8 cellular contexts compared by ENCODE assay signal in the genomic region with DNA sequence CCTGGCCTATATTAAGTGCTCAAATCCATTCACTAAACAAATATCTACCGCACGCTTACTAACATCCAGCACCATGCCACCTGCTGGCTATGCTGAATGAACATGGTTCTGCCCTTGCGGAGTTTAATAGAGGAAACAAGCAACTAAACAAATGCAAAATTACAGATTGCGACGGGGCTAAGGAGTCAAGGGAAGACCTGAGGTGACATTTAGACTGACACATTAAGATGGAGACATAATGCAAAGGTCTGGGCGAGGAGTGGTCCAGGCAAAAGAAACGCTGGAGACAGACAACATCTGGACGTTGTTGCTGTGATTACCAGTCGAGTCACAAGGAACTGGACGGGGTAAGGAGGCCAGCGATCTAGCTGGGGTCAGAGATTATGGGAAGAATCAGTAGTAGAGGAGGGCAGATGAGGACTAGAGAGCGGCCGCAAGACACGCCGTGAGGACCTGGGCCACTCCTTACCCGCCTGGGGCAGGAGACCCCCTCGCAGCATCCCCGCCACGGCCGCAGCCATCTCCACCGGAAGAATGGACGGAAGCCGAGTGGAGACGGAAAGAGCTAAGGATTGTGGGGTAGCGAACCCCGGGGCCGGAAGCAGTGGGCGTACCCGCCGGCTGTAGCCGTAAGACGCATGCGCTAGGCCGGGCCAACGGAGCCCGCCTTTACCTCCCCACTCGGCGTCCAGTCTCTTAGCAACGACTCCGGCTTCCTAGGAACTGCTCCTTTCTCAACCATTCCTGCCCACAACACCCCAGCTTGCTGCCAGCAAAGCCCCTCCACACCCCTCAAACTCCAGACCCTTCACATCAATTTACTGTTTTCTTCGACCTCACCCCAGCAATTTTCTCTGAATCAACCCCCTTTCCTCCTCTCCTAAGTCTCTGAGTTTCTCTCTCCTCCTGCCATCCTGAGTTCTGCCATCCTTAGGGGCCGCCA. TPM values are rescaled to one million over a fixed set of nuclear protein-coding genes. Genes with fewer than 3 reads are reported as not detected.
DNase-seq lines count a peak whose midpoint lies in the region; FAIRE-seq and TF ChIP-seq lines count a peak whose summit lies in the region.

TSS of gene LRRC46 (plus strand) at position 680 of the 943 bp plus-strand sequence. CDS start 320 bp downstream, outside the sequence.
TSS of gene MRPL10 (minus strand) at position 551 of the 943 bp plus-strand sequence. CDS start at position 521, 30 bp downstream.

- H3K36me3 Mint-ChIP-seq in Caco-2 (ENCODE audit: insufficient read depth, unreplicated experiment), result peaks cover 41% of the 10 kb centered on the region

- H3K79me2 ChIP-seq in H1 (ENCODE audit: control insufficient read depth in 1 of 2, insufficient read depth in 2 of 2, low read length in 2 of 2) (peaks cover 2 to 14% of the 10 kb centered on the region in 2 experiments), mesendoderm (ENCODE audit: control insufficient read depth, insufficient read depth, low read length) (peaks cover 8% of the 10 kb centered on the region)

- no peak within 1 kb of the TSS for H2BK20ac ChIP-seq in H1 (ENCODE audit: low read length)

- CTCF ChIA-PET in Caco-2 (lab: Charles Lee) (interaction anchor here (0.6 to 2.7 kb wide), 31 partner anchors 9 to 1061 kb away, joined by 3 to 36 read pairs (median 7); partner anchors contain the start of genes ATP5MC1, CDK5RAP3, KPNB1 and NFE2L1), H1 (lab: Charles Lee; ENCODE audit: partially characterized antibody) (interaction anchor here (0.9 to 3.0 kb wide), 12 partner anchors 8 to 115 kb away, joined by 3 to 21 read pairs (median 4); partner anchors contain the start of genes SCRN2 and TBX21)

- TF ChIP-seq RAD21 in H1 (IDR thresholded peaks at IDR 0.05 in 1 of 2, conservative IDR thresholded peaks at IDR 0.05 in 1 of 2; ENCODE audit: low read depth in 2 of 2, low read length in 2 of 2), result no peak

- H3K9me3 ChIP-seq in Caco-2, result no peaks in the 10 kb centered on the region
- H3K9me3 ChIP-seq in H1 (ENCODE audit: insufficient read depth in 2 of 2, low read depth in 1 of 2, low read length in 1 of 2), result no peaks in the 10 kb centered on the region

- peak within 1 kb of the TSS; percentile 51 for H4K5ac ChIP-seq in H1 (ENCODE audit: insufficient read length, low read depth, low read length)
- H4K5ac ChIP-seq in mesendoderm (ENCODE audit: low read length), result no peak within 1 kb of the TSS

- WGBS in H1 (ENCODE audit: extremely low coverage in 1 of 2, insufficient coverage in 1 of 2, insufficient read length in 1 of 2, insufficient replicate concordance in 2 of 2, low coverage in 1 of 2, low lambda C conversion rate in 2 of 2, missing lambda C conversion rate in 1 of 2), 2 experiments, result 1% methylated on average over 42 of the region's 42 CpGs; no CpG with 5 or more reads in 1 of the 2 experiments
- WGBS in mesendoderm (ENCODE audit: extremely low coverage, insufficient coverage, low lambda C conversion rate), result no CpG with 5 or more reads among the region's 42 CpGs

- H3K56ac ChIP-seq in H1 (replicated peaks; ENCODE audit: insufficient read length, low read depth, low read length) (peak within 1 kb of the TSS; percentile 1), mesendoderm (ENCODE audit: low read length) (peak within 1 kb of the TSS; percentile 93)

- H4K20me1 ChIP-seq in H1 (replicated peaks in 1 of 2; ENCODE audit: control insufficient read depth in 1 of 2, insufficient read depth in 2 of 2, low read length in 2 of 2), result no peaks in the 10 kb centered on the region

- TSS peak; percentile 84 for BruUV-seq in Caco-2 (replicated peaks; lab: Mats Ljungman, UMichigan)

- no peak for FAIRE-seq in H1 (lab: Jason Lieb, UNC)

- peaks cover 9% of the 10 kb centered on the region for H3K4me1 ChIP-seq in Caco-2
- peaks cover 0 to 6% (median 2%) of the 10 kb centered on the region in 4 experiments; a peak in 4 of 7 replicates for H3K4me1 ChIP-seq in H1 (replicated peaks in 1 of 4; ENCODE audit: control insufficient read depth in 3 of 4, insufficient read depth in 4 of 4, low read length in 3 of 4)
- no peaks in the 10 kb centered on the region for H3K4me1 ChIP-seq in mesendoderm (ENCODE audit: control insufficient read depth, low read depth, low read length)

- TF ChIP-seq EP300 in H1 (IDR thresholded peaks at IDR 0.05; ENCODE audit: borderline replicate concordance in 1 of 2, low read depth in 2 of 2, low read length in 2 of 2), result no peak

- H2BK5ac ChIP-seq in H1 (ENCODE audit: low read depth, low read length) (peak within 1 kb of the TSS; percentile 73; the same call in 1 of the 2 replicates), mesendoderm (ENCODE audit: low read length) (peak within 1 kb of the TSS; percentile 48)

- H4K8ac ChIP-seq in H1 (ENCODE audit: extremely low read depth, insufficient read depth, low read length) (peak within 1 kb of the TSS; percentile 89; the same call in 1 of the 2 replicates), mesendoderm (ENCODE audit: low read depth, low read length) (no peak within 1 kb of the TSS)

- H3K27me3 Mint-ChIP-seq in Caco-2 (ENCODE audit: insufficient read depth, unreplicated experiment), result no peaks in the 10 kb centered on the region

- peak; percentile 62 to 96 for TF ChIP-seq POLR2A in H1 (IDR thresholded peaks at IDR 0.05; ENCODE audit: control extremely low read depth in 1 of 2, low read depth in 2 of 2, low read length in 2 of 2)

- H3K79me1 ChIP-seq in H1 (ENCODE audit: low read depth, low read length) (no peaks in the 10 kb centered on the region), mesendoderm (ENCODE audit: low read length) (no peaks in the 10 kb centered on the region)

- H3K4ac ChIP-seq in H1 (replicated peaks; ENCODE audit: insufficient read length, low read depth, low read length) (peak within 1 kb of the TSS; percentile 1), mesendoderm (ENCODE audit: low read depth, low read length) (no peak within 1 kb of the TSS)

- no peak within 1 kb of the TSS for H3K23ac ChIP-seq in H1 (ENCODE audit: insufficient read length)
- no peak within 1 kb of the TSS for H3K23ac ChIP-seq in mesendoderm (ENCODE audit: low read length)

- H3K14ac ChIP-seq in H1 (ENCODE audit: insufficient read length), result no peak within 1 kb of the TSS

- no peaks in the 10 kb centered on the region for H3K9me3 Mint-ChIP-seq in Caco-2 (ENCODE audit: unreplicated experiment)

- H3K9ac ChIP-seq in H1 (replicated peaks in 1 of 4; ENCODE audit: extremely low read depth in 1 of 4, low read depth in 3 of 4, low read length in 3 of 4) (peak within 1 kb of the TSS in 3 of 4 experiments; percentile 76 to 96 (median 78); a peak in 6 of 7 replicates), mesendoderm (ENCODE audit: low read length) (peak within 1 kb of the TSS; percentile 86)

- peaks cover 3% of the 10 kb centered on the region; the same call in 1 of the 2 replicates for H3K23me2 ChIP-seq in H1 (ENCODE audit: low read depth, low read length)

- peak within 1 kb of the TSS; percentile 89 for H3K4me3 Mint-ChIP-seq in Caco-2 (ENCODE audit: unreplicated experiment)

- H3K4me3 ChIP-seq in Caco-2 (ENCODE audit: low read depth, low read length), result peak within 1 kb of the TSS; percentile 54
- H3K4me3 ChIP-seq in H1 (ENCODE audit: extremely low read depth in 1 of 4, insufficient read depth in 2 of 4, low read depth in 3 of 4, low read length in 4 of 4), result peak within 1 kb of the TSS; percentile 86 to 99 (median 98)
- peak within 1 kb of the TSS; percentile 83 for H3K4me3 ChIP-seq in mesendoderm (ENCODE audit: low read length)

- H3K27ac ChIP-seq in H1 (ENCODE audit: low read depth, low read length) (peak within 1 kb of the TSS; percentile 50), mesendoderm (ENCODE audit: low read depth, low read length) (no peak within 1 kb of the TSS)

- peaks cover 16% of the 10 kb centered on the region for H3K4me1 Mint-ChIP-seq in Caco-2 (ENCODE audit: low read depth, unreplicated experiment)

- H3K4me2 ChIP-seq in H1 (ENCODE audit: insufficient read depth in 1 of 2, low read depth in 2 of 2, low read length in 2 of 2) (peak within 1 kb of the TSS; percentile 68 to 93), mesendoderm (ENCODE audit: low read length) (peak within 1 kb of the TSS; percentile 65)

- peak; percentile 54 to 80 for TF ChIP-seq CTCF in Caco-2 (IDR thresholded peaks at IDR 0.05; ENCODE audit: insufficient read depth in 1 of 2, low read depth in 1 of 2, low read length in 1 of 2, severe bottlenecking in 1 of 2, unreplicated experiment in 1 of 2)
- no peak for TF ChIP-seq CTCF in GM20000 (IDR thresholded peaks at IDR 0.05; ENCODE audit: extremely low read depth, missing control alignments)
- TF ChIP-seq CTCF in H1 (IDR thresholded peaks at IDR 0.05; ENCODE audit: control extremely low read depth in 1 of 3, insufficient read depth in 1 of 3, low read depth in 1 of 3, low read length in 3 of 3), result peak in 1 of 3 experiments; percentile 26; a peak in 1 of 4 replicates

- H3K27ac Mint-ChIP-seq in Caco-2 (ENCODE audit: unreplicated experiment), result peak within 1 kb of the TSS; percentile 84

- no peak within 1 kb of the TSS for H4K91ac ChIP-seq in H1 (replicated peaks; ENCODE audit: insufficient read length, low read length)

- H3K36me3 ChIP-seq in Caco-2 (ENCODE audit: control insufficient read depth, insufficient read depth, low read length) (peaks cover 7% of the 10 kb centered on the region), H1 (ENCODE audit: control insufficient read depth in 2 of 4, insufficient read depth in 4 of 4, low read length in 3 of 4) (peaks cover 5 to 25% (median 19%) of the 10 kb centered on the region in 4 experiments; a peak in 7 of 8 replicates), mesendoderm (ENCODE audit: control insufficient read depth, insufficient read depth, low read length) (peaks cover under 1% of the 10 kb centered on the region)

- H3K27me3 ChIP-seq in Caco-2 (replicated peaks; ENCODE audit: control insufficient read depth, insufficient read depth, low read length), result no peaks in the 10 kb centered on the region
- H3K27me3 ChIP-seq in H1 (replicated peaks in 1 of 4; ENCODE audit: control insufficient read depth in 3 of 4, extremely low read depth in 1 of 4, insufficient read depth in 3 of 4, low read length in 3 of 4), result no peaks in the 10 kb centered on the region
- H3K27me3 ChIP-seq in mesendoderm (ENCODE audit: insufficient read depth, low read length, poor library complexity), result no peaks in the 10 kb centered on the region

- H2BK15ac ChIP-seq in H1 (ENCODE audit: low read length) (no peak within 1 kb of the TSS), mesendoderm (replicated peaks; ENCODE audit: low read depth) (no peak within 1 kb of the TSS)

- POLR2A ChIA-PET in Caco-2 (lab: Charles Lee), result interaction anchor here (0.5 to 2.3 kb wide), 28 partner anchors 9 to 725 kb away, joined by 3 to 32 read pairs (median 5); partner anchors contain the start of genes CDK5RAP3, KPNB1, NFE2L1 and OSBPL7
- POLR2A ChIA-PET in H1 (lab: Charles Lee; ENCODE audit: partially characterized antibody), result interaction anchor here (0.7 to 2.8 kb wide), 13 partner anchors 9 to 157 kb away, joined by 3 to 10 read pairs (median 4); partner anchors contain the start of genes OSBPL7, PRR15L, SCRN2 and SP2

- intact Hi-C loops in Caco-2 (cut with micrococcal nuclease; ENCODE audit: unreplicated experiment), result loop anchor here (1.0 to 10.0 kb wide), 5 partner anchors 10 to 274 kb away; partner anchors contain the start of genes CBX1, OSBPL7, SCRN2 and SNX11

- no peak within 1 kb of the TSS for H2BK120ac ChIP-seq in H1 (replicated peaks; ENCODE audit: low read depth, low read length)
- H2BK120ac ChIP-seq in mesendoderm (ENCODE audit: low read depth, low read length), result no peak within 1 kb of the TSS

- H2AK5ac ChIP-seq in H1 (ENCODE audit: low read depth, low read length) (no peak within 1 kb of the TSS), mesendoderm (ENCODE audit: low read length) (no peak within 1 kb of the TSS)

- peak within 1 kb of the TSS; percentile 78 for H2AFZ ChIP-seq in H1 (ENCODE audit: low read length)

- H2BK12ac ChIP-seq in H1 (ENCODE audit: low read depth, low read length), result no peak within 1 kb of the TSS

- peak; percentile 97 to 99 for DNase-seq in Caco-2
- peak; percentile 96 for DNase-seq in GM20000 (ENCODE audit: low spot score)
- peak; percentile 94 for DNase-seq in HT1080 (ENCODE audit: low read depth)
- DNase-seq in NK-92 treated with Interleukin-12 subunit alpha and Interleukin-12 subunit beta, amount 100 ng/mL, for 24 hours (lab: John Stamatoyannopoulos, UW), result peak; percentile 92
- DNase-seq in activated CD8-positive, alpha-beta memory T cell treated with anti-CD3 and anti-CD28 coated beads for 4 hours (ENCODE audit: low read depth in 2 of 2), result peak; percentile 86
- DNase-seq in H1 (ENCODE audit: low read depth in 1 of 2, low spot score in 2 of 2), result peak; percentile 78 to 94
- peak; percentile 96 for DNase-seq in mesendoderm
- DNase-seq in stimulated activated CD8-positive, alpha-beta memory T cell treated with anti-CD3 and anti-CD28 coated beads, Interleukin-12 subunit alpha, Interleukin-12 subunit beta, amount 100 ng/mL, for 4 hours (ENCODE audit: low read depth), result peak; percentile 89

- H3K18ac ChIP-seq in H1 (ENCODE audit: extremely low read depth, low read length) (no peak within 1 kb of the TSS; the same call in 1 of the 2 replicates), mesendoderm (ENCODE audit: low read length) (no peak within 1 kb of the TSS)

RNA-seq across cellular contexts. Expression of gene LRRC46, which starts in this region (rescaled TPM):
- 1.4 and 2.3 TPM in 2 replicates for total RNA-seq in Caco-2 (2022)
- total RNA-seq in HT1080 (2014; rRNA removed; shearing (Covaris generic)), result 0.37 and 0.51 TPM in 2 replicates
- polyA plus RNA-seq in HT1080 (2015; cell fraction: cytosol; rRNA removed), result 0.72 and 1.1 TPM in 2 replicates
- 1.1 and 2.8 TPM in 2 replicates for polyA plus RNA-seq in HT1080 (2015; cell fraction: nucleus; rRNA removed)
- 0.36 TPM in 1 of 2 replicates, not detected in the other for total RNA-seq in H1 (2021; fragmentation: NEBNext Ultra II Directional; extraction: Animal tissue kit (Norgen Biotek cat#: 25700))
- polyA plus RNA-seq in H1 (2011; rRNA removed), result 0.16 and 0.18 TPM in 2 replicates
- polyA plus RNA-seq in H1 (2011; cell fraction: cytosol; rRNA removed), result 0.25 TPM
- polyA plus RNA-seq in H1 (2011; cell fraction: nucleus; rRNA removed), result 0.07 TPM
- 0.36 to 0.72 TPM (median 0.59 TPM) in 4 replicates for polyA plus RNA-seq in H1 (2012, experiment 1 of 2)
- polyA plus RNA-seq in H1 (2012, experiment 2 of 2), result 0.41 TPM
- polyA plus RNA-seq in H1 (2013, experiment 1 of 2), result 0.30 TPM
- polyA plus RNA-seq in H1 (2013, experiment 2 of 2), result 0.26 TPM
- polyA minus RNA-seq in H1 (2011; rRNA and poly(A)+ RNA removed), result 0.17 and 0.25 TPM in 2 replicates
- not detected for polyA minus RNA-seq in H1 (2011; cell fraction: cytosol; rRNA and poly(A)+ RNA removed)
- not detected for polyA minus RNA-seq in H1 (2011; cell fraction: nucleus; rRNA and poly(A)+ RNA removed)
- 0.20 TPM for polyA plus RNA-seq in mesendoderm (2013, experiment 1 of 2)
- polyA plus RNA-seq in mesendoderm (2013, experiment 2 of 2), result 0.43 TPM

RNA-seq across cellular contexts. Expression of gene MRPL10, which starts in this region (rescaled TPM):
- 159 and 162 TPM in 2 replicates for total RNA-seq in Caco-2 (2022)
- total RNA-seq in HT1080 (2014; rRNA removed; shearing (Covaris generic)), result 124 and 154 TPM in 2 replicates
- polyA plus RNA-seq in HT1080 (2015; cell fraction: cytosol; rRNA removed), result 88.5 and 96.9 TPM in 2 replicates
- polyA plus RNA-seq in HT1080 (2015; cell fraction: nucleus; rRNA removed), result 46.1 and 49.5 TPM in 2 replicates
- total RNA-seq in H1 (2021; fragmentation: NEBNext Ultra II Directional; extraction: Animal tissue kit (Norgen Biotek cat#: 25700)), result 83.0 and 85.3 TPM in 2 replicates
- polyA plus RNA-seq in H1 (2011; rRNA removed), result 213 and 214 TPM in 2 replicates
- polyA plus RNA-seq in H1 (2011; cell fraction: cytosol; rRNA removed), result 161 TPM
- polyA plus RNA-seq in H1 (2011; cell fraction: nucleus; rRNA removed), result 129 TPM
- 74.1 to 133 TPM (median 98.1 TPM) in 4 replicates for polyA plus RNA-seq in H1 (2012, experiment 1 of 2)
- 86.2 TPM for polyA plus RNA-seq in H1 (2012, experiment 2 of 2)
- 70.3 TPM for polyA plus RNA-seq in H1 (2013, experiment 1 of 2)
- polyA plus RNA-seq in H1 (2013, experiment 2 of 2), result 66.8 TPM
- 125 and 134 TPM in 2 replicates for polyA minus RNA-seq in H1 (2011; rRNA and poly(A)+ RNA removed)
- polyA minus RNA-seq in H1 (2011; cell fraction: cytosol; rRNA and poly(A)+ RNA removed), result 61.9 TPM
- 71.9 TPM for polyA minus RNA-seq in H1 (2011; cell fraction: nucleus; rRNA and poly(A)+ RNA removed)
- 60.1 TPM for polyA plus RNA-seq in mesendoderm (2013, experiment 1 of 2)
- 60.8 TPM for polyA plus RNA-seq in mesendoderm (2013, experiment 2 of 2)
